ENCODE assay signal across 12 cellular contexts in the genomic region with DNA sequence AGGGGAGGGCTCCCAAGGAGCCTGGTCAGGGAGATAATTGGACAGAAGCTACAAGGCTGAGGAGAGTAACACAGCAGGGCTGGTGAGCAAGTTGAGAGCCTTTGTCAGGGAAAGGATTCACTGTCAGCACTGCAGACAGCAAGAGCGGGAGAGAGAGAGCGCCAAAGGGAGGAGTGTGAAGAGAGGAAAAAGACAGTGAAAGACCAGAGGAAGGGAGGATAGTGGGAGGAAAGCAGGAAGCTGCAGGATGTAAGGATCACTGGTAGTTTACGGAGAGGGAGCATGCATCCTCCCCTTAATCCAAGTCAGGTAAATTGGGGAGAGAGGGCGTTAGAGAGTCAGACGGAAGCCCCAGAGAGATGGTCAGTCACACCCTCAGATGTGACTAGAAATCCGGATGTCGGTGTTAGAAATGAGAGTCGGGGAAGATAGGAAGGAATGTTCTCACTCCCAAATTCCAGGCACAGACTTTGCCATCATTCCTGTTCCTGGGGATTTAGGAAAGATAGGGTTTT. TPM values are rescaled to one million over a fixed set of nuclear protein-coding genes. Genes with fewer than 3 reads are reported as not detected.
A peak's percentile ranks its signal among the peaks of the same experiment; 100 is the strongest.
DNase-seq lines count a peak whose midpoint lies in the region; ATAC-seq, FAIRE-seq and TF ChIP-seq lines count a peak whose summit lies in the region.
"Had no signal": no experiment of that assay in that cellular context is flagged by ENCODE, and none has a peak within 500 bp of the region (broad histone marks: within the 10 kb centered on the region; RNA-seq: fewer than 3 reads in every experiment).

No MANE protein-coding gene starts in this region.

- H3K4me1 ChIP-seq in HepG2 (ENCODE audit: insufficient read depth, low read length) (peaks cover 58% of the 10 kb centered on the region), right lobe of liver (peaks cover 0 to 7% (median 0%) of the 10 kb centered on the region in 4 donors), neuronal stem cell (ENCODE audit: control insufficient read depth in 2 of 2, insufficient read depth in 1 of 2, low read depth in 1 of 2, low read length in 2 of 2) (peaks cover 2% of the 10 kb centered on the region in 2 donors), small intestine (ENCODE audit: control insufficient read depth in 2 of 2, insufficient read depth in 1 of 2, low read depth in 1 of 2, low read length in 1 of 2) (no peaks in the 10 kb centered on the region)

- no peaks in the 10 kb centered on the region for H3K79me1 ChIP-seq in neuronal stem cell (ENCODE audit: low read depth, low read length)

- no peak overlapping the region for H2AK5ac ChIP-seq in neuronal stem cell (ENCODE audit: low read depth, low read length)

- H2AFZ ChIP-seq in HepG2 (ENCODE audit: low read length), result no peak overlapping the region
- peak overlapping the region; percentile 58 for H2AFZ ChIP-seq in neuronal stem cell (ENCODE audit: low read length)
- H2AFZ ChIP-seq: parathyroid adenoma had no signal

- no TSS peak for BruUV-seq in HepG2 (replicated peaks; lab: Mats Ljungman, UMichigan)

- no peak overlapping the region for H4K91ac ChIP-seq in neuronal stem cell (ENCODE audit: low read depth, low read length, poor library complexity)

- H3K36me3 ChIP-seq in HepG2 (replicated peaks in 1 of 2; ENCODE audit: control insufficient read depth in 1 of 2, insufficient read depth in 2 of 2, low read length in 2 of 2) (no peaks in the 10 kb centered on the region), right lobe of liver (no peaks in the 10 kb centered on the region), neuronal stem cell (replicated peaks in 1 of 2; ENCODE audit: control insufficient read depth in 2 of 2, insufficient read depth in 2 of 2, low read length in 2 of 2) (no peaks in the 10 kb centered on the region), small intestine (ENCODE audit: control insufficient read depth in 2 of 2, insufficient read depth in 2 of 2, low read length in 2 of 2) (no peaks in the 10 kb centered on the region)

- DNase-seq in HepG2 (ENCODE audit: low spot score) (no peak), right lobe of liver (no peak), left ventricle myocardium superior (no peak), neuronal stem cell (ENCODE audit: low spot score) (no peak), small intestine (no peak), left lobe of liver (ENCODE audit: low spot score) (no peak)
- no peak for DNase-seq in activated naive CD4-positive, alpha-beta T cell treated with anti-CD3 and anti-CD28 coated beads for 36 hours
- DNase-seq: Karpas-422, NCI-H2107 had no signal

- FAIRE-seq in HepG2 (lab: Jason Lieb, UNC) (no peak), small intestine (lab: Jason Lieb, UNC) (no peak)
- FAIRE-seq: GM12891 had no signal

- no peak overlapping the region for H3K18ac ChIP-seq in neuronal stem cell (ENCODE audit: low read length)

- H2BK5ac ChIP-seq in neuronal stem cell (ENCODE audit: low read length), result no peak overlapping the region

- H3K14ac ChIP-seq in neuronal stem cell (ENCODE audit: low read length), result no peak overlapping the region

- H4K8ac ChIP-seq in neuronal stem cell (ENCODE audit: low read depth, low read length), result no peak overlapping the region

- ATAC-seq in HepG2, result peak; percentile 17; the same call in 2 of the 3 replicates
- ATAC-seq in right lobe of liver, result no peak
- ATAC-seq in left ventricle myocardium superior, result peak; percentile 28
- no peak for ATAC-seq in HG03439 (IDR thresholded peaks at IDR 0.05; ENCODE audit: unreplicated experiment)
- ATAC-seq in left lobe of liver, result no peak

- H3K4me3 Mint-ChIP-seq in activated naive CD4-positive, alpha-beta T cell treated with anti-CD3 and anti-CD28 coated beads for 36 hours, result no peak overlapping the region

- H3K9me3 ChIP-seq in HepG2 (ENCODE audit: low read length), result no peaks in the 10 kb centered on the region
- H3K9me3 ChIP-seq in right lobe of liver, result no peaks in the 10 kb centered on the region
- no peaks in the 10 kb centered on the region for H3K9me3 ChIP-seq in neuronal stem cell (replicated peaks in 1 of 2; ENCODE audit: control insufficient read depth in 2 of 2, insufficient read depth in 1 of 2, low read depth in 1 of 2, low read length in 2 of 2)
- H3K9me3 ChIP-seq in small intestine (ENCODE audit: control insufficient read depth, low read depth), result no peaks in the 10 kb centered on the region

- no peak overlapping the region for H3K4ac ChIP-seq in neuronal stem cell (ENCODE audit: low read length)

- no peak overlapping the region for H3K23ac ChIP-seq in neuronal stem cell (ENCODE audit: low read depth, low read length, poor library complexity)

- POLR2A ChIA-PET in HepG2 (lab: Yijun Ruan, JAX), result interaction anchor here (1.0 to 1.4 kb wide), 2 partner anchors 17 to 277 kb away, joined by 3 to 4 read pairs; a partner anchor contains a TSS

- H2BK12ac ChIP-seq in neuronal stem cell (ENCODE audit: low read length), result no peak overlapping the region

- H3K9me3 Mint-ChIP-seq in activated naive CD4-positive, alpha-beta T cell treated with anti-CD3 and anti-CD28 coated beads for 36 hours, result no peaks in the 10 kb centered on the region

- H3K4me3 ChIP-seq in HepG2 (replicated peaks in 1 of 3; ENCODE audit: insufficient read depth in 1 of 3, low read depth in 2 of 3, low read length in 3 of 3) (peak overlapping the region in 1 of 3 experiments; percentile 14; a peak in 1 of 6 replicates), right lobe of liver (no peak overlapping the region), neuronal stem cell (ENCODE audit: low read length in 2 of 2) (no peak overlapping the region), small intestine (ENCODE audit: low read depth in 1 of 2, low read length in 2 of 2) (no peak overlapping the region)

- in situ Hi-C loops in HepG2 (cut with HindIII; ENCODE audit: extremely low pct_ligation_motif_present, low pct_unique_long_range_greater_than_20kb), result no loop called here

- H3K79me2 ChIP-seq in HepG2 (ENCODE audit: insufficient read depth, low read length), result no peaks in the 10 kb centered on the region
- H3K79me2 ChIP-seq: parathyroid adenoma had no signal

- TF ChIP-seq CTCF in HepG2 (CRISPR knock-in tag; IDR thresholded peaks at IDR 0.05) (no peak), right lobe of liver (IDR thresholded peaks at IDR 0.05) (no peak)

- H3K9ac ChIP-seq in HepG2 (ENCODE audit: insufficient read depth, low read depth, low read length) (no peak overlapping the region), neuronal stem cell (ENCODE audit: low read depth, low read length, poor library complexity) (no peak overlapping the region)
- H3K9ac ChIP-seq: parathyroid adenoma had no signal

- H3K27ac ChIP-seq in HepG2 (ENCODE audit: extremely low read length, insufficient read depth, low read length), result no peak overlapping the region
- H3K27ac ChIP-seq in right lobe of liver, result no peak overlapping the region
- no peak overlapping the region for H3K27ac ChIP-seq in neuronal stem cell (replicated peaks; ENCODE audit: low read length)
- H3K27ac ChIP-seq in small intestine (ENCODE audit: low read depth in 1 of 2, low read length in 1 of 2), result peak overlapping the region in 1 of 2 donors; percentile 56
- H3K27ac ChIP-seq: parathyroid adenoma had no signal

- H3K27me3 ChIP-seq in HepG2 (ENCODE audit: control insufficient read depth in 1 of 2, insufficient read depth in 2 of 2, low read length in 2 of 2), result peaks cover 0 to 17% of the 10 kb centered on the region in 2 experiments; a peak in 2 of 5 replicates
- H3K27me3 ChIP-seq in right lobe of liver, result peaks cover 0 to 3% of the 10 kb centered on the region in 2 donors
- H3K27me3 ChIP-seq in neuronal stem cell (ENCODE audit: control insufficient read depth in 3 of 3, insufficient read depth in 3 of 3, low read depth in 1 of 3, low read length in 3 of 3), result no peaks in the 10 kb centered on the region
- H3K27me3 ChIP-seq in small intestine (ENCODE audit: control insufficient read depth in 2 of 2, insufficient read depth in 2 of 2, low read length in 2 of 2), result no peaks in the 10 kb centered on the region

- intact Hi-C loops in HepG2 (cut with micrococcal nuclease; ENCODE audit: unreplicated experiment), result no loop called here
- intact Hi-C loops in right lobe of liver (cut with DNase I), result no loop called here
- intact Hi-C loops in left ventricle myocardium superior (cut with micrococcal nuclease), result no loop called here
- intact Hi-C loops in activated naive CD4-positive, alpha-beta T cell treated with anti-CD3 and anti-CD28 coated beads for 36 hours (cut with micrococcal nuclease), result no loop called here

- CTCF ChIA-PET in HepG2 (lab: Yijun Ruan, JAX; ENCODE audit: low intra/inter-chr PET ratio, low total read pairs), result interaction anchor here (6.6 kb wide), 1 partner anchor 122 kb away, joined by 210 read pairs; no protein-coding TSS in a partner anchor
- CTCF ChIA-PET in activated naive CD4-positive, alpha-beta T cell treated with anti-CD3 and anti-CD28 coated beads for 36 hours (lab: Charles Lee), result interaction anchor here (0.6 to 15.1 kb wide), 5 partner anchors 16 to 160 kb away, joined by 3 to 232 read pairs (median 4); a partner anchor contains a TSS

- H2BK120ac ChIP-seq in neuronal stem cell (ENCODE audit: low read depth, low read length), result no peak overlapping the region

- peaks cover 3% of the 10 kb centered on the region for H3K36me3 Mint-ChIP-seq in activated naive CD4-positive, alpha-beta T cell treated with anti-CD3 and anti-CD28 coated beads for 36 hours (ENCODE audit: low read depth)

- H3K27me3 Mint-ChIP-seq in activated naive CD4-positive, alpha-beta T cell treated with anti-CD3 and anti-CD28 coated beads for 36 hours (ENCODE audit: low read depth), result no peaks in the 10 kb centered on the region

- no peak for TF ChIP-seq RAD21 in HepG2 (CRISPR knock-in tag; IDR thresholded peaks at IDR 0.05)

- 11% methylated on average over 8 of the region's 8 CpGs for WGBS in HepG2 (ENCODE audit: low lambda C conversion rate)
- WGBS in right lobe of liver (ENCODE audit: insufficient coverage, low coverage, low lambda C conversion rate, missing lambda C conversion rate), result 48% methylated on average over 7 of the region's 8 CpGs
- no CpG with 5 or more reads among the region's 8 CpGs for WGBS in neuronal stem cell (ENCODE audit: extremely low coverage in 2 of 2, insufficient read length in 2 of 2, insufficient replicate concordance in 1 of 2), 2 donors
- WGBS in small intestine, 3 donors, result 50 to 69% (median 62%) methylated on average over 8 of the region's 8 CpGs

- TF ChIP-seq EP300 in HepG2 (IDR thresholded peaks at IDR 0.05; ENCODE audit: low read depth in 2 of 2, low read length in 2 of 2) (no peak), HepG2 (CRISPR knock-in tag; IDR thresholded peaks at IDR 0.05; ENCODE audit: borderline replicate concordance) (no peak)

- H3K4me2 ChIP-seq in HepG2 (ENCODE audit: low read depth, low read length), result peak overlapping the region; percentile 64
- H3K4me2 ChIP-seq in neuronal stem cell (ENCODE audit: insufficient read depth, low read length, poor library complexity, severe bottlenecking), result no peak overlapping the region

- TF ChIP-seq POLR2A in HepG2 (IDR thresholded peaks at IDR 0.05; ENCODE audit: insufficient read depth in 1 of 2, low read depth in 2 of 2, low read length in 2 of 2) (no peak), right lobe of liver (IDR thresholded peaks at IDR 0.05) (no peak)

- peaks cover 64% of the 10 kb centered on the region for H3K4me1 Mint-ChIP-seq in activated naive CD4-positive, alpha-beta T cell treated with anti-CD3 and anti-CD28 coated beads for 36 hours (ENCODE audit: low read depth)

- no peak overlapping the region for H2BK15ac ChIP-seq in neuronal stem cell (ENCODE audit: low read length)

- no peak overlapping the region for H3K27ac Mint-ChIP-seq in activated naive CD4-positive, alpha-beta T cell treated with anti-CD3 and anti-CD28 coated beads for 36 hours

- H4K20me1 ChIP-seq in HepG2 (ENCODE audit: insufficient read depth, low read length), result no peaks in the 10 kb centered on the region

RNA-seq across cellular contexts. Expression of a gene that starts 13.8 kb away (rescaled TPM):
- 60.8 and 79.4 TPM in 2 replicates for total RNA-seq in HepG2 (2016; rRNA removed; fragmentation: Illumina TruSeq; extraction: Trizol)
- 19.9 and 21.7 TPM in 2 replicates for total RNA-seq in HepG2 (2016; cell fraction: cytosol; rRNA removed; fragmentation: Illumina TruSeq; extraction: Trizol; ENCODE audit: low read depth)
- 63.3 and 71.0 TPM in 2 replicates for total RNA-seq in HepG2 (2016; cell fraction: insoluble cytoplasmic fraction; rRNA removed; fragmentation: Illumina TruSeq; extraction: Trizol)
- 43.8 and 45.3 TPM in 2 replicates for total RNA-seq in HepG2 (2016; cell fraction: membrane; rRNA removed; fragmentation: Illumina TruSeq; extraction: Trizol)
- 46.2 and 51.9 TPM in 2 replicates for total RNA-seq in HepG2 (2016; cell fraction: nucleus; rRNA removed; fragmentation: Illumina TruSeq; extraction: Trizol)
- polyA plus RNA-seq in HepG2 (2011; rRNA removed), result 52.8 and 53.9 TPM in 2 replicates
- 26.8 and 29.2 TPM in 2 replicates for polyA plus RNA-seq in HepG2 (2011; cell fraction: cytosol; rRNA removed)
- 30.1 and 34.8 TPM in 2 replicates for polyA plus RNA-seq in HepG2 (2011; cell fraction: nucleus; rRNA removed)
- polyA plus RNA-seq in HepG2 (2012), result 43.7 and 44.1 TPM in 2 replicates
- polyA plus RNA-seq in HepG2 (2016; cell fraction: cytosol; fragmentation: Illumina TruSeq; extraction: Trizol; ENCODE audit: low read depth), result 9.7 and 11.5 TPM in 2 replicates
- 61.1 and 61.7 TPM in 2 replicates for polyA plus RNA-seq in HepG2 (2016; cell fraction: insoluble cytoplasmic fraction; fragmentation: Illumina TruSeq; extraction: Trizol; ENCODE audit: low read depth)
- 21.7 and 24.5 TPM in 2 replicates for polyA plus RNA-seq in HepG2 (2016; cell fraction: membrane; fragmentation: Illumina TruSeq; extraction: Trizol; ENCODE audit: low read depth)
- polyA plus RNA-seq in HepG2 (2016; cell fraction: nucleus; fragmentation: Illumina TruSeq; extraction: Trizol; ENCODE audit: insufficient read depth, low read depth), result 48.8 and 52.8 TPM in 2 replicates
- polyA minus RNA-seq in HepG2 (2011; rRNA and poly(A)+ RNA removed; ENCODE audit: low replicate concordance), result 81.2 and 98.5 TPM in 2 replicates
- polyA minus RNA-seq in HepG2 (2011; cell fraction: cytosol; rRNA and poly(A)+ RNA removed), result 39.3 and 41.6 TPM in 2 replicates
- polyA minus RNA-seq in HepG2 (2011; cell fraction: nucleus; rRNA and poly(A)+ RNA removed), result 61.2 and 77.8 TPM in 2 replicates
- 10 to 100 TPM; 26.9 to 41.0 (median 34.1) TPM for total RNA-seq in right lobe of liver
- 77.8 TPM for total RNA-seq in left ventricle myocardium superior
- 36.3 TPM for polyA plus RNA-seq in neuronal stem cell (2013, experiment 1 of 2)
- 37.9 TPM for polyA plus RNA-seq in neuronal stem cell (2013, experiment 2 of 2)
- polyA plus RNA-seq in small intestine, result 10 to 100 TPM; 35.7 to 40.3 (median 37.8) TPM
- 10 to 100 TPM; 66.9 to 69.2 TPM for total RNA-seq in activated naive CD4-positive, alpha-beta T cell treated with anti-CD3 and anti-CD28 coated beads for 36 hours
- 31.3 TPM for total RNA-seq in left lobe of liver

RNA-seq across cellular contexts. Expression of a gene that starts 16.0 kb away (rescaled TPM):
- total RNA-seq in HepG2 (2016; rRNA removed; fragmentation: Illumina TruSeq; extraction: Trizol) (67.0 and 113 TPM in 2 replicates), right lobe of liver (10 to 100 TPM; 31.7 to 80.0 (median 56.9) TPM), left ventricle myocardium superior (61.5 TPM), left lobe of liver (54.5 TPM)
- total RNA-seq in HepG2 (2016; cell fraction: cytosol; rRNA removed; fragmentation: Illumina TruSeq; extraction: Trizol; ENCODE audit: low read depth), result 128 and 146 TPM in 2 replicates
- total RNA-seq in HepG2 (2016; cell fraction: insoluble cytoplasmic fraction; rRNA removed; fragmentation: Illumina TruSeq; extraction: Trizol), result 68.0 and 117 TPM in 2 replicates
- total RNA-seq in HepG2 (2016; cell fraction: membrane; rRNA removed; fragmentation: Illumina TruSeq; extraction: Trizol), result 115 and 123 TPM in 2 replicates
- total RNA-seq in HepG2 (2016; cell fraction: nucleus; rRNA removed; fragmentation: Illumina TruSeq; extraction: Trizol), result 105 and 117 TPM in 2 replicates
- polyA plus RNA-seq in HepG2 (2011; rRNA removed) (83.6 and 99.6 TPM in 2 replicates), small intestine (100 to 1,000 TPM in 1 of 3 donors, 10 to 100 TPM in 2; 83.0 to 108 (median 85.1) TPM)
- 70.6 and 97.9 TPM in 2 replicates for polyA plus RNA-seq in HepG2 (2011; cell fraction: cytosol; rRNA removed)
- polyA plus RNA-seq in HepG2 (2011; cell fraction: nucleus; rRNA removed), result 79.1 and 84.2 TPM in 2 replicates
- 60.8 and 61.5 TPM in 2 replicates for polyA plus RNA-seq in HepG2 (2012)
- 123 and 149 TPM in 2 replicates for polyA plus RNA-seq in HepG2 (2016; cell fraction: cytosol; fragmentation: Illumina TruSeq; extraction: Trizol; ENCODE audit: low read depth)
- 70.3 and 81.2 TPM in 2 replicates for polyA plus RNA-seq in HepG2 (2016; cell fraction: insoluble cytoplasmic fraction; fragmentation: Illumina TruSeq; extraction: Trizol; ENCODE audit: low read depth)
- 114 and 119 TPM in 2 replicates for polyA plus RNA-seq in HepG2 (2016; cell fraction: membrane; fragmentation: Illumina TruSeq; extraction: Trizol; ENCODE audit: low read depth)
- 186 and 193 TPM in 2 replicates for polyA plus RNA-seq in HepG2 (2016; cell fraction: nucleus; fragmentation: Illumina TruSeq; extraction: Trizol; ENCODE audit: insufficient read depth, low read depth)
- polyA minus RNA-seq in HepG2 (2011; rRNA and poly(A)+ RNA removed; ENCODE audit: low replicate concordance), result 81.3 and 114 TPM in 2 replicates
- 27.6 and 41.2 TPM in 2 replicates for polyA minus RNA-seq in HepG2 (2011; cell fraction: cytosol; rRNA and poly(A)+ RNA removed)
- polyA minus RNA-seq in HepG2 (2011; cell fraction: nucleus; rRNA and poly(A)+ RNA removed), result 67.3 and 71.3 TPM in 2 replicates
- 40.3 TPM for polyA plus RNA-seq in neuronal stem cell (2013, experiment 1 of 2)
- polyA plus RNA-seq in neuronal stem cell (2013, experiment 2 of 2), result 40.1 TPM
- 10 to 100 TPM; 35.3 to 39.5 TPM for total RNA-seq in activated naive CD4-positive, alpha-beta T cell treated with anti-CD3 and anti-CD28 coated beads for 36 hours

Comparison
In these comparisons a context has a peak if more than half of its experiments do, and no peak if none do; other contexts are left out.
1. ATAC-seq: peak in HepG2 (single experiment) and left ventricle myocardium superior (single experiment); none in right lobe of liver (0 of 4), HG03439 (single experiment) and left lobe of liver (single experiment).